8 cellular contexts compared by ENCODE assay signal in the genomic region with DNA sequence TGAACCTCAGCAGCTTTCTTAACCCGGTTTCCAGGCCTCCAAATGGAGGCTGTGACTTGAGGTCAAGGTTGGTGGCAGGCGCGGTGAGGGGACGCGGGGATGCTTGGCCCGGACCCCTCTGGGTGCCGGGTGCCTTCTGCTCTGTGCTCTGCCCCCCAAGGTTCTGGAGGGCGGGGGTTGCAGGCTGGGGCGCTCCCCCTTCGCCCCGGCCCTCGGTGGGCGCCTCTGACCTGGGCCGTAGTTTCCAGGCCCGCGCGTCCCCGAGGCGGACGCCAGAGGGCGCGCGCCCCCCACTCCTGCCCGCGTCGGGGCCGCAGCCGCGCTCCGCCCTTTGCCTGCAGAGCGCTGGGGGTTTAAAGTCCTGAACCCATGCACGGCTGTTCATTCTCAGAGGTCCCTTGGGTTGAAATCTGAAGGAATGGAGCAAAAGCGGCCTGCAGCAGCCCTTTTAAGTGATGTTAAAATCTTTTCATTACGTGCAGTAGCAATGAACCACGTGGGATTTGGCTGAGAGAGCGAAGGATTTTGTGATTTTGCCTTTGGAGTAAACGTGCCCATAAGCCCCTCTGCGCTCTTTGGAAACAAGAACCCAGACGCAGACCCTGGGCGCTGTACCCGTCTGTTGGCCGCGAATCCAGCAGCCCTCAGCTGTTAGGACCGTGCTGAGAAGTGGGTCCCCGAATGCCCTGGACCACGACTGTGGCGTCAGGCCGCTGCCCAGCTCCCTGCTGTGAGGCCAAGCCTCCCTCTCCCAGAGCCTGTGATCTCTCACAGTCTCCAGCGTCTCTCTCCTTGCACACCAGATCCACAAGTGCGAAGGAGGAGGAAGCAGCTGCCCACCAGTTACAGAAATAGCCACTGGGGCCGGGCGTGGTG.
DNase-seq lines count a peak whose midpoint lies in the region; ATAC-seq, FAIRE-seq and TF ChIP-seq lines count a peak whose summit lies in the region.

No MANE protein-coding gene starts in this region.

- no TSS peak for BruUV-seq in PC-3 (replicated peaks; lab: Mats Ljungman, UMichigan)

- H3K23ac ChIP-seq in H9 (ENCODE audit: insufficient read length, low read depth, low read length): no peak overlapping the region

- H3K79me2 ChIP-seq in H9 (ENCODE audit: insufficient read depth, low read length) (no peaks in the 10 kb centered on the region), PC-3 (ENCODE audit: low read length) (no peaks in the 10 kb centered on the region)

- H4K20me1 ChIP-seq in H9 (ENCODE audit: control insufficient read depth, insufficient read depth, insufficient read length): no peaks in the 10 kb centered on the region
- H4K20me1 ChIP-seq in PC-3 (ENCODE audit: low read length): no peaks in the 10 kb centered on the region

- H3T11ph ChIP-seq in H9 (ENCODE audit: low read length): no peak overlapping the region

- H3K27ac Mint-ChIP-seq in H9: no peak overlapping the region

- H3K9ac ChIP-seq in H9 (ENCODE audit: extremely low read depth, insufficient read length, low read length) (no peak overlapping the region), PC-3 (ENCODE audit: low read length) (no peak overlapping the region)

- peaks cover 3 to 6% of the 10 kb centered on the region in 2 experiments; a peak in 2 of 4 replicates for H3K4me1 Mint-ChIP-seq in H9

- H3K4me2 ChIP-seq in H9 (ENCODE audit: insufficient read depth, insufficient read length, low read length): no peak overlapping the region
- H3K4me2 ChIP-seq in PC-3 (ENCODE audit: low read length): no peak overlapping the region

- no peak overlapping the region for H2BK12ac ChIP-seq in H9 (ENCODE audit: insufficient read length, low read depth, low read length)

- H3K4me3 ChIP-seq in PC-3 (ENCODE audit: low read length) (no peak overlapping the region), fibroblast of mammary gland (ENCODE audit: control insufficient read depth, low read depth, low read length) (no peak overlapping the region), pancreas (no peak overlapping the region)

- no peaks in the 10 kb centered on the region for H3K9me2 ChIP-seq in PC-3 (replicated peaks; ENCODE audit: low read length)

- no peaks in the 10 kb centered on the region for H3K23me2 ChIP-seq in H9 (ENCODE audit: insufficient read length, low read depth, low read length, poor library complexity, severe bottlenecking)

- H3K4ac ChIP-seq in H9 (ENCODE audit: low read depth, low read length): no peak overlapping the region

- H3K27me3 Mint-ChIP-seq in H9 (ENCODE audit: low read depth): peaks cover 6% of the 10 kb centered on the region

- H4K8ac ChIP-seq in H9 (replicated peaks; ENCODE audit: insufficient read length, low read depth, low read length): no peak overlapping the region

- H2AK5ac ChIP-seq in H9 (ENCODE audit: insufficient read length, low read length): no peak overlapping the region

- H3K14ac ChIP-seq in H9 (ENCODE audit: insufficient read depth, low read length): no peak overlapping the region

- peak; percentile 59 for DNase-seq in NCI-H82 (lab: John Stamatoyannopoulos, UW)
- no peak for DNase-seq in NCI-H82 treated with DMSO at 0.1 percent for 48 hours (lab: John Stamatoyannopoulos, UW; ENCODE audit: unreplicated experiment)
- DNase-seq in H9: peak; percentile 66
- DNase-seq in PC-3: peak; percentile 29
- DNase-seq in fibroblast of mammary gland (ENCODE audit: low read depth): peak; percentile 2
- DNase-seq in pancreas: peak in 1 of 6 donors; percentile 82
- DNase-seq in ureter (ENCODE audit: low spot score): no peak
- no peak for DNase-seq in NCI-H1048 (lab: John Stamatoyannopoulos, UW)

- H3K4me3 Mint-ChIP-seq in H9: no peak overlapping the region

- ATAC-seq in PC-3: peak; percentile 81
- ATAC-seq in pancreas: peak; percentile 58 to 88 (median 86)

- POLR2A ChIA-PET in PC-3 (lab: Charles Lee; ENCODE audit: unreplicated experiment): no interaction called here

- no peak overlapping the region for H3K56ac ChIP-seq in H9 (ENCODE audit: insufficient read length, low read depth, low read length)

- no peak for FAIRE-seq in pancreas (lab: Jason Lieb, UNC)

- no peak overlapping the region for H2BK120ac ChIP-seq in H9 (ENCODE audit: low read depth, low read length, poor library complexity, severe bottlenecking)

- H3K4me1 ChIP-seq in H9 (ENCODE audit: insufficient read depth, low read length) (no peaks in the 10 kb centered on the region), PC-3 (ENCODE audit: insufficient read depth, low read length) (0 out of 2 replicates have a peak, but pooled peaks cover 3% of the 10 kb centered on the region), pancreas (peaks cover 0 to 4% (median 4%) of the 10 kb centered on the region in 3 donors)

- peaks cover 0 to 3% (median 0%) of the 10 kb centered on the region in 3 experiments; a peak in 2 of 7 replicates for H3K36me3 Mint-ChIP-seq in H9 (ENCODE audit: insufficient read depth in 1 of 3, low read depth in 3 of 3)

- H2AFZ ChIP-seq in H9 (ENCODE audit: low read length): no peak overlapping the region
- peak overlapping the region; percentile 53; the same call in 1 of the 2 replicates for H2AFZ ChIP-seq in PC-3 (ENCODE audit: low read length)

- no peaks in the 10 kb centered on the region for H3F3A ChIP-seq in PC-3 (ENCODE audit: low read length, unreplicated experiment)

- no peak overlapping the region for H3K27ac ChIP-seq in H9 (ENCODE audit: insufficient read length, low read depth, low read length)
- H3K27ac ChIP-seq in PC-3 (ENCODE audit: low read length): no peak overlapping the region
- no peak overlapping the region for H3K27ac ChIP-seq in pancreas

- no peaks in the 10 kb centered on the region for H3K36me3 ChIP-seq in PC-3 (ENCODE audit: low read depth, low read length)
- no peaks in the 10 kb centered on the region for H3K36me3 ChIP-seq in pancreas

- no peak overlapping the region for H2BK5ac ChIP-seq in H9 (ENCODE audit: insufficient read length, low read length)

- no peak overlapping the region for H2BK15ac ChIP-seq in H9 (ENCODE audit: low read depth, low read length)

- H3K9me3 ChIP-seq in H9 (ENCODE audit: control insufficient read depth, low read depth, low read length): no peaks in the 10 kb centered on the region
- no peaks in the 10 kb centered on the region for H3K9me3 ChIP-seq in PC-3 (ENCODE audit: low read length)
- H3K9me3 ChIP-seq in pancreas: no peaks in the 10 kb centered on the region

- no peaks in the 10 kb centered on the region; a peak in 1 of 5 replicates for H3K9me3 Mint-ChIP-seq in H9

- H4K91ac ChIP-seq in H9 (ENCODE audit: insufficient read length, low read depth, low read length): no peak overlapping the region

- TF ChIP-seq CTCF in H9 (conservative IDR thresholded peaks at IDR 0.05): peak; percentile 97
- TF ChIP-seq CTCF in PC-3 (conservative IDR thresholded peaks at IDR 0.05; ENCODE audit: low read depth, low read length): peak; percentile 79
- no peak for TF ChIP-seq CTCF in fibroblast of mammary gland (conservative IDR thresholded peaks at IDR 0.05; ENCODE audit: control insufficient read depth, insufficient read depth, low read depth, low read length)
- peak; percentile 72 to 85 (median 84) for TF ChIP-seq CTCF in pancreas (IDR thresholded peaks at IDR 0.05)

- H3K79me1 ChIP-seq in H9 (ENCODE audit: insufficient read depth, low read depth, low read length, poor library complexity, severe bottlenecking): no peaks in the 10 kb centered on the region

- H3K27me3 ChIP-seq in H9 (ENCODE audit: insufficient read depth, low read length) (no peaks in the 10 kb centered on the region), PC-3 (ENCODE audit: low read length) (peaks cover 10% of the 10 kb centered on the region; the same call in 1 of the 2 replicates), pancreas (no peaks in the 10 kb centered on the region)

- no peak overlapping the region for H4K5ac ChIP-seq in H9 (ENCODE audit: insufficient read length, low read depth, low read length)

- no peak overlapping the region for H2BK20ac ChIP-seq in H9 (ENCODE audit: low read depth, low read length, poor library complexity, severe bottlenecking)

- CTCF ChIA-PET in PC-3 (lab: Charles Lee): interaction anchor here (0.6 kb wide), 1 partner anchor 33 kb away, joined by 3 read pairs; no protein-coding TSS in a partner anchor

- no CpG with 5 or more reads among the region's 52 CpGs for WGBS in H9 (ENCODE audit: extremely low coverage, insufficient read length, low lambda C conversion rate)
- 28 to 30% methylated on average over 52 of the region's 52 CpGs for WGBS in pancreas, 2 donors

- intact Hi-C loops in PC-3 (cut with micrococcal nuclease) (loop anchor here (5.0 kb wide), 1 partner anchor 1608 kb away; no protein-coding TSS in a partner anchor), pancreas (cut with DNase I) (no loop called here)

- H3K18ac ChIP-seq in H9 (ENCODE audit: insufficient read length, low read depth, low read length): no peak overlapping the region

Comparison
In these comparisons a context has a peak if more than half of its experiments do, and no peak if none do; other contexts are left out.
1. DNase-seq: peak in NCI-H82 (single experiment), H9 (single experiment), PC-3 (single experiment) and fibroblast of mammary gland (single experiment); none in NCI-H82 treated with DMSO at 0.1 percent for 48 hours (single experiment), ureter (single experiment) and NCI-H1048 (single experiment).